In the genomic region with DNA sequence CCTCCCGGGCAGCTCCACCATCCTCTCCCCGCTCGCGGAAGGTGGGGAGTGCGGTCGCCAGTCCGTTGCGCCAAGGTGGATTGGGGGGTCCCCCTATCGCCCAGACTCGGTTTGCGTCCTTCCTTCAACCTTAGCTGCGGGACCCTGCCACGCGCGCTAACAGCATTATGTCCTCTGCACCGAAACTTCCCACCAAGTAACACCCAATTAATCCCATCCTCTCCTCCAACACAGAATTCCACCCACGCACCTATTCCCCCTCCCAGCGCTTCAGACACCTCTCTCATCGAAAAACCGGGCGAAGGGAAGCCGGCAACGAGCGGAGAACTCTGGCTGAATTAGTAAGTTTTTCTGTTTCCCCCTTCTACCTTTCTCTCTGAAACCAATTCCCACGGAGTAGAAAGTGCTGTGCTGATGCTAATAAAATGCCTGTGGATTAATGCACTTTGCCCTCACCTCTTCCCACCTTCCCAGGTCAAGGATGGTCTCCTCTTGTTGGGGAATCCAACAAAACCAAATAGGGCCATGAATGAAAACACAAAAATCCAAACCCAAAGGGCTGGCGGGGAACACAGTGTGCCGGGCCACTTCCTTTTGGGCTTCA, we compare ENCODE assay signal across 8 cellular contexts.
DNase-seq lines count a peak whose midpoint lies in the region; ATAC-seq and TF ChIP-seq lines count a peak whose summit lies in the region.

No MANE protein-coding gene starts in this region.

- no peaks in the 10 kb centered on the region for H3K9me3 ChIP-seq in muscle layer of duodenum (ENCODE audit: control insufficient read depth in 1 of 2, low read length in 2 of 2)

- H3K27ac ChIP-seq in HL-60 (replicated peaks) (no peak overlapping the region), muscle layer of duodenum (ENCODE audit: low read length) (no peak overlapping the region)

- in situ Hi-C loops in ACHN (cut with HindIII; ENCODE audit: low pct_ligation_motif_present, low pct_unique_long_range_greater_than_20kb, low sequenced_read_pairs) (no loop called here), astrocyte of the spinal cord (cut with HindIII; ENCODE audit: low sequenced_read_pairs) (loop anchor here (25.0 kb wide), 1 partner anchor 764 kb away; no protein-coding TSS in a partner anchor)

- H3K27me3 ChIP-seq in HL-60 (ENCODE audit: insufficient read depth, poor library complexity, severe bottlenecking) (peaks cover 63% of the 10 kb centered on the region), muscle layer of duodenum (ENCODE audit: low read depth, low read length) (peaks cover 87% of the 10 kb centered on the region)

- DNase-seq in ACHN (peak; percentile 24), HL-60 (ENCODE audit: low read depth in 1 of 2, low spot score in 1 of 2) (no peak), astrocyte of the spinal cord (ENCODE audit: low read depth, low spot score) (no peak), medulla oblongata (ENCODE audit: extremely low spot score) (no peak), inferior parietal cortex (ENCODE audit: extremely low spot score) (no peak)
- no peak for DNase-seq in stimulated activated CD4-positive, alpha-beta T cell treated with anti-CD3 and anti-CD28 coated beads, Interleukin-12 subunit alpha, Interleukin-12 subunit beta, amount 100 ng/mL, for 4 hours

- no peaks in the 10 kb centered on the region for H3K36me3 ChIP-seq in muscle layer of duodenum (ENCODE audit: control insufficient read depth in 1 of 2, insufficient read depth in 2 of 2, low read length in 2 of 2)

- peaks cover 0 to 46% of the 10 kb centered on the region in 2 donors for H3K4me1 ChIP-seq in muscle layer of duodenum (ENCODE audit: control insufficient read depth in 1 of 2, insufficient read depth in 2 of 2, low read length in 2 of 2)

- H3K4me3 ChIP-seq in HL-60 (replicated peaks; ENCODE audit: insufficient read depth, low read length) (peak overlapping the region; percentile 44), astrocyte of the spinal cord (ENCODE audit: low read depth, low read length) (peak overlapping the region; percentile 69), muscle layer of duodenum (ENCODE audit: low read depth in 1 of 2, low read length in 2 of 2) (peak overlapping the region; percentile 46 to 60)

- ATAC-seq in GM18909 (IDR thresholded peaks at IDR 0.05; ENCODE audit: poor library complexity, unreplicated experiment), result no peak

- TF ChIP-seq CTCF in HL-60 (IDR thresholded peaks at IDR 0.05; ENCODE audit: insufficient read depth, low read length), result no peak
- no peak for TF ChIP-seq CTCF in astrocyte of the spinal cord (IDR thresholded peaks at IDR 0.05; ENCODE audit: low read depth, low read length)
